8 cellular contexts compared by ENCODE assay signal in genomic region chr9:4301971-4302427, GRCh38. TPM values are rescaled to one million over a fixed set of nuclear protein-coding genes. Genes with fewer than 3 reads are reported as not detected.
DNase-seq lines count a peak whose midpoint lies in the region; ATAC-seq and TF ChIP-seq lines count a peak whose summit lies in the region.

No MANE protein-coding gene starts in this region.

- intact Hi-C loops in HCT116 (cut with micrococcal nuclease), result loop anchor here (5.0 kb wide), 1 partner anchor 225 kb away; no protein-coding TSS in a partner anchor

- TF ChIP-seq CTCF in HCT116 (IDR thresholded peaks at IDR 0.05 in 2 of 3, conservative IDR thresholded peaks at IDR 0.05 in 1 of 3; ENCODE audit: borderline replicate concordance in 1 of 3, insufficient read depth in 1 of 3, low read depth in 2 of 3, low read length in 2 of 3) (no peak), brain microvascular endothelial cell (IDR thresholded peaks at IDR 0.05; ENCODE audit: low read depth, low read length, missing control alignments) (no peak)

- no peaks in the 10 kb centered on the region for H3K79me2 ChIP-seq in HCT116 (ENCODE audit: insufficient read depth, low read length)

- H3K4me3 ChIP-seq in HCT116 (replicated peaks in 1 of 2; ENCODE audit: low read depth in 1 of 2, low read length in 2 of 2), result no peak overlapping the region
- no peak overlapping the region for H3K4me3 ChIP-seq in brain microvascular endothelial cell (ENCODE audit: low read depth, low read length)

- H3K9me3 ChIP-seq in HCT116 (ENCODE audit: control insufficient read depth in 1 of 2, insufficient read depth in 1 of 2, low read depth in 1 of 2, low read length in 2 of 2), result no peaks in the 10 kb centered on the region

- RAD21 ChIA-PET in HCT116 (lab: Charles Lee; ENCODE audit: low non-redundant PET in 1 of 2, low total read pairs in 2 of 2, uncharacterized antibody in 2 of 2, unreplicated experiment in 2 of 2), result no interaction called here

- CTCF ChIA-PET in HCT116 (lab: Charles Lee), result interaction anchor here (0.8 kb wide), 1 partner anchor 38 kb away, joined by 3 read pairs; no protein-coding TSS in a partner anchor

- BruUV-seq in HCT116 (replicated peaks; lab: Mats Ljungman, UMichigan), result no TSS peak

- no peaks in the 10 kb centered on the region for H4K20me1 ChIP-seq in HCT116 (ENCODE audit: insufficient read depth)

- peak; percentile 33 for DNase-seq in 8988T
- DNase-seq in HCT116 (ENCODE audit: low read depth, low spot score), result no peak
- DNase-seq in brain microvascular endothelial cell, result peak; percentile 95
- peak; percentile 18 for DNase-seq in left kidney (ENCODE audit: low read depth, low spot score)
- DNase-seq in OCI-M2 (lab: John Stamatoyannopoulos, UW; ENCODE audit: unreplicated experiment), result no peak
- no peak for DNase-seq in NCI-H510A (lab: John Stamatoyannopoulos, UW)
- DNase-seq in NOMO-1 (lab: John Stamatoyannopoulos, UW; ENCODE audit: unreplicated experiment in 2 of 2), result no peak

- H3K27ac ChIP-seq in HCT116 (ENCODE audit: low read depth, low read length) (no peak overlapping the region), brain microvascular endothelial cell (peak overlapping the region; percentile 72)

- in situ Hi-C loops in brain microvascular endothelial cell (cut with HindIII; ENCODE audit: low pct_ligation_motif_present, low sequenced_read_pairs), result no loop called here

- no peak for TF ChIP-seq RAD21 in HCT116 (IDR thresholded peaks at IDR 0.05; ENCODE audit: low read depth)

- no peak for ATAC-seq in HCT116
- ATAC-seq in GM21423 (IDR thresholded peaks at IDR 0.05; ENCODE audit: unreplicated experiment), result no peak

- H3K9me2 ChIP-seq in HCT116 (ENCODE audit: insufficient read depth), result no peaks in the 10 kb centered on the region

- H3K4me2 ChIP-seq in HCT116 (ENCODE audit: low read length), result peak overlapping the region; percentile 37

- peak overlapping the region; percentile 20 for H2AFZ ChIP-seq in HCT116 (ENCODE audit: low read depth, low read length, poor library complexity, severe bottlenecking)

- no peak for TF ChIP-seq POLR2A in HCT116 (IDR thresholded peaks at IDR 0.05; ENCODE audit: borderline replicate concordance, extremely low read depth, insufficient read depth, insufficient read length)

- H3K27me3 ChIP-seq in HCT116 (ENCODE audit: insufficient read depth, low read length) (no peaks in the 10 kb centered on the region), brain microvascular endothelial cell (replicated peaks) (no peaks in the 10 kb centered on the region)

- H3K36me3 ChIP-seq in HCT116 (ENCODE audit: control insufficient read depth in 1 of 2, insufficient read depth in 2 of 2, low read length in 2 of 2) (no peaks in the 10 kb centered on the region), brain microvascular endothelial cell (replicated peaks) (no peaks in the 10 kb centered on the region)

- POLR2A ChIA-PET in HCT116 (lab: Charles Lee), result no interaction called here

- peaks cover 6 to 45% of the 10 kb centered on the region in 2 experiments; a peak in 3 of 4 replicates for H3K4me1 ChIP-seq in HCT116 (ENCODE audit: control insufficient read depth in 1 of 2, insufficient read depth in 2 of 2, low read length in 2 of 2)

- no peak overlapping the region for H3K9ac ChIP-seq in HCT116 (ENCODE audit: low read length)

TF ChIP-seq in HCT116, 20 proteins besides CTCF, POLR2A, EP300 and RAD21:
- TF ChIP-seq ELF1 (IDR thresholded peaks at IDR 0.05; ENCODE audit: borderline replicate concordance, low read depth) (no peak), SP1 (IDR thresholded peaks at IDR 0.05; ENCODE audit: low read depth) (no peak), SIN3A (IDR thresholded peaks at IDR 0.05; ENCODE audit: low read depth) (no peak), TCF7L2 (IDR thresholded peaks at IDR 0.05; ENCODE audit: borderline replicate concordance, extremely low read depth, insufficient read depth, insufficient read length) (no peak), YY1 (IDR thresholded peaks at IDR 0.05; ENCODE audit: extremely low read depth, insufficient replicate concordance, low read depth, low read length) (no peak), FOSL1 (IDR thresholded peaks at IDR 0.05; ENCODE audit: low read depth) (0 out of 2 replicates have a peak, but pooled peaks have one; percentile 13), CEBPB (IDR thresholded peaks at IDR 0.05; ENCODE audit: low read depth) (no peak), JUND (IDR thresholded peaks at IDR 0.05) (0 out of 2 replicates have a peak, but pooled peaks have one; percentile 17), ZBTB33 (IDR thresholded peaks at IDR 0.05; ENCODE audit: extremely low read depth, insufficient replicate concordance, low read length) (no peak), ZNF274 (IDR thresholded peaks at IDR 0.05; ENCODE audit: low read depth, low read length) (no peak), EZH2phosphoT487 (IDR thresholded peaks at IDR 0.05; ENCODE audit: borderline replicate concordance) (no peak)

RNA-seq across cellular contexts. Expression of gene GLIS3, which starts 2.1 kb away (rescaled TPM):
- total RNA-seq in HCT116 (2021; ENCODE audit: unreplicated experiment), result 3.7 TPM
- polyA plus RNA-seq in HCT116 (2012), result 0.74 and 1.7 TPM in 2 replicates

Comparison
In these comparisons a context has a peak if more than half of its experiments do, and no peak if none do; other contexts are left out.
1. DNase-seq: peak in 8988T (single experiment), brain microvascular endothelial cell (single experiment) and left kidney (single experiment); none in HCT116 (single experiment), OCI-M2 (single experiment), NCI-H510A (single experiment) and NOMO-1 (0 of 2).